Comparison of ENCODE assay signal across 1 cellular context in genomic region chr11:7555067-7555699, GRCh38.
TF ChIP-seq lines count a peak whose summit lies in the region.

No MANE protein-coding gene starts in this region.

TF ChIP-seq in SK-N-SH, 30 proteins besides CTCF, POLR2A, EP300 and RAD21 (continued from another document):
- TF ChIP-seq REST (IDR thresholded peaks at IDR 0.05; ENCODE audit: low read depth, low read length) (no peak), RXRA (IDR thresholded peaks at IDR 0.05; ENCODE audit: borderline replicate concordance, low read depth) (no peak), GABPA (IDR thresholded peaks at IDR 0.05; ENCODE audit: low read depth) (no peak), SIN3A (IDR thresholded peaks at IDR 0.05; ENCODE audit: borderline replicate concordance, low read depth, low read length) (no peak), CHD2 (IDR thresholded peaks at IDR 0.05; ENCODE audit: low read length, partially characterized antibody) (no peak), SMC3 (IDR thresholded peaks at IDR 0.05; ENCODE audit: low read depth, low read length) (no peak), NRF1 (IDR thresholded peaks at IDR 0.05; ENCODE audit: low read depth, low read length) (no peak), RFX5 (IDR thresholded peaks at IDR 0.05; ENCODE audit: low read length) (no peak), TEAD4 (IDR thresholded peaks at IDR 0.05; ENCODE audit: borderline replicate concordance, insufficient read depth) (no peak)
TF ChIP-seq in SK-N-SH: peak in this region for 0.
